In the genomic region with DNA sequence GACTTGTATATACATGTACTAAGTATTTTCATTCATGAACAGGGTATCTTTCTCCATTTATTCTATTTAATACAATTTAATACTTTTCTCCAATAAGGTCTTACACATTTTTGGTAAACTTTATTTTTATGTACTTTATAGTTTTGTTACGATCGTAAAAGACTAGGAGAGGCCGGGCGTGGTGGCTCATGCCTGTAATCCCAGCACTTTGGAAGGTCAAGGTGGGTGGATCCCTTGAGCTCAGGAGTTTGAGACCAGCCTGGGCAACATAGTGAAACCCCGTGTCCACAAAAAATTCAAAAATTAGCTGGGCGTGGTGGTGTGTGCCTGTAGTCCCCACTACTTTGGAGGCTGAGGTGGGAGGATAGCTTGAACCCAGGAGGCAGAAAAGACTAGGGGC, we compare ENCODE assay signal across 13 cellular contexts. TPM values are rescaled to one million over a fixed set of nuclear protein-coding genes. Genes with fewer than 3 reads are reported as not detected.
"Had no signal": no experiment of that assay in that cellular context is flagged by ENCODE, and none has a peak within 500 bp of the region (broad histone marks: within the 10 kb centered on the region; RNA-seq: fewer than 3 reads in every experiment).

No MANE protein-coding gene starts in this region.

RNA-seq across cellular contexts. Expression of a gene that starts 4.6 kb away (rescaled TPM):
- total RNA-seq: body of pancreas had no signal

RNA-seq across cellular contexts. Expression of a gene that starts 42.5 kb away (rescaled TPM):
- total RNA-seq: activated B cell treated with CpG ODN at 0.5 μM for 24 hours; activated CD4-positive, alpha-beta memory T cell treated with anti-CD3 and anti-CD28 coated beads for 36 hours; activated naive CD4-positive, alpha-beta T cell treated with anti-CD3 and anti-CD28 coated beads for 36 hours; activated naive CD4-positive, alpha-beta T cell treated with anti-CD3 and anti-CD28 coated beads, Interleukin-2, amount 50 U/mL, for 72 hours; activated T-cell treated with anti-CD3 and anti-CD28 coated beads, Interleukin-2, amount 50 U/mL, for 4 hours; activated T-helper 1 cell treated with anti-CD3 and anti-CD28 coated beads, Interleukin-12 subunit alpha, Interleukin-12 subunit beta, Interleukin-2, Interleukin-4 antibody, amounts not matched to agents 30 ng/mL and 10 ng/mL and 1 ng/mL, durations not matched to agents 14 hours and 24 hours and 36 hours; adrenal gland; body of pancreas; LHCN-M2; M059J; RPMI7951; T-cell; T-helper 17 cell had no signal
